17 cellular contexts compared by ENCODE assay signal in genomic region chr5:157088342-157088990, GRCh38. TPM values are rescaled to one million over a fixed set of nuclear protein-coding genes. Genes with fewer than 3 reads are reported as not detected.
A peak's percentile ranks its signal among the peaks of the same experiment; 100 is the strongest.
DNase-seq lines count a peak whose midpoint lies in the region; ATAC-seq, FAIRE-seq and TF ChIP-seq lines count a peak whose summit lies in the region.
"Had no signal": no experiment of that assay in that cellular context is flagged by ENCODE, and none has a peak within 500 bp of the region (broad histone marks: within the 10 kb centered on the region; RNA-seq: fewer than 3 reads in every experiment).

No MANE protein-coding gene starts in this region.

- FAIRE-seq in GM12878 (lab: Jason Lieb, UNC), result peak; percentile 57
- FAIRE-seq: HepG2 had no signal

- POLR2A ChIA-PET in GM12878 (lab: Charles Lee), result interaction anchor here (0.6 to 0.8 kb wide), 2 partner anchors 13 to 14 kb away, joined by 3 read pairs; no protein-coding TSS in a partner anchor
- POLR2A ChIA-PET in activated CD4-positive, alpha-beta memory T cell treated with anti-CD3 and anti-CD28 coated beads for 36 hours (lab: Charles Lee), result no interaction called here

- H3K4me1 ChIP-seq in GM12878 (ENCODE audit: control insufficient read depth, insufficient read depth, low read length) (peaks cover 7% of the 10 kb centered on the region), gastroesophageal sphincter (no peaks in the 10 kb centered on the region)
- H3K4me1 ChIP-seq: Peyer's patch, suprapubic skin had no signal

- intact Hi-C loops in GM12878 (cut with micrococcal nuclease; ENCODE audit: unreplicated experiment), result no loop called here
- intact Hi-C loops in activated CD4-positive, alpha-beta memory T cell treated with anti-CD3 and anti-CD28 coated beads for 36 hours (cut with micrococcal nuclease), result no loop called here

- no peak for TF ChIP-seq RAD21 in GM12878 (IDR thresholded peaks at IDR 0.05; ENCODE audit: insufficient read depth, low read depth, low read length)

- no peaks in the 10 kb centered on the region for H3K27me3 ChIP-seq in GM12878 (replicated peaks in 1 of 2; ENCODE audit: control insufficient read depth in 2 of 2, insufficient read depth in 2 of 2, low read length in 1 of 2)
- H3K27me3 ChIP-seq in gastroesophageal sphincter, result no peaks in the 10 kb centered on the region
- H3K27me3 ChIP-seq: cardiac muscle cell, Peyer's patch, suprapubic skin had no signal

- SMC1A ChIA-PET in GM12878 (lab: Charles Lee; ENCODE audit: uncharacterized antibody, unreplicated experiment), result interaction anchor here (1.0 to 2.0 kb wide), 2 partner anchors 11 to 42 kb away, joined by 4 to 5 read pairs; no protein-coding TSS in a partner anchor

- H3K4me3 Mint-ChIP-seq in activated CD4-positive, alpha-beta memory T cell treated with anti-CD3 and anti-CD28 coated beads for 36 hours, result no peak overlapping the region

- CTCF ChIA-PET in GM12878 (lab: Yijun Ruan, JAX), result interaction anchor here (0.6 to 0.9 kb wide), 3 partner anchors 11 to 43 kb away, joined by 3 read pairs; no protein-coding TSS in a partner anchor
- CTCF ChIA-PET in activated CD4-positive, alpha-beta memory T cell treated with anti-CD3 and anti-CD28 coated beads for 36 hours (lab: Charles Lee), result no interaction called here

- H3K9ac ChIP-seq in GM12878 (ENCODE audit: control insufficient read depth, insufficient read depth, low read length), result no peak overlapping the region

- WGBS in GM12878 (ENCODE audit: insufficient coverage, insufficient replicate concordance, low lambda C conversion rate, missing lambda C conversion rate), result 4% methylated on average over 3 of the region's 3 CpGs
- 33 to 52% methylated on average over 3 of the region's 3 CpGs for WGBS in gastroesophageal sphincter (ENCODE audit: low coverage in 1 of 2), 2 donors

- H3K27ac ChIP-seq in GM12878 (ENCODE audit: control insufficient read depth, insufficient read depth) (peak overlapping the region; percentile 67), gastroesophageal sphincter (no peak overlapping the region)
- H3K27ac ChIP-seq: cardiac muscle cell, Peyer's patch, suprapubic skin had no signal

- peaks cover 12% of the 10 kb centered on the region for H3K36me3 Mint-ChIP-seq in activated CD4-positive, alpha-beta memory T cell treated with anti-CD3 and anti-CD28 coated beads for 36 hours

- in situ Hi-C loops in GM12878 (cut with MboI), result no loop called here

- H3K79me2 ChIP-seq in GM12878 (ENCODE audit: control insufficient read depth, insufficient read depth, low read length), result no peaks in the 10 kb centered on the region

- TF ChIP-seq POLR2A in GM12878 (IDR thresholded peaks at IDR 0.05; ENCODE audit: low read depth, low read length) (no peak), gastroesophageal sphincter (IDR thresholded peaks at IDR 0.05) (no peak)

- peak overlapping the region; percentile 68 for H2AFZ ChIP-seq in GM12878 (ENCODE audit: control insufficient read depth, low read depth, low read length)

- no peak overlapping the region for H3K4me3 ChIP-seq in GM12878
- H3K4me3 ChIP-seq in gastroesophageal sphincter, result no peak overlapping the region
- H3K4me3 ChIP-seq: cardiac muscle cell, Peyer's patch, suprapubic skin had no signal

- H4K20me1 ChIP-seq in GM12878 (ENCODE audit: control insufficient read depth, insufficient read depth), result no peaks in the 10 kb centered on the region

- H3K9me3 Mint-ChIP-seq in activated CD4-positive, alpha-beta memory T cell treated with anti-CD3 and anti-CD28 coated beads for 36 hours, result no peaks in the 10 kb centered on the region

- H3K27me3 Mint-ChIP-seq in activated CD4-positive, alpha-beta memory T cell treated with anti-CD3 and anti-CD28 coated beads for 36 hours, result no peaks in the 10 kb centered on the region

- H3K4me2 ChIP-seq in GM12878 (ENCODE audit: control insufficient read depth, insufficient read depth), result peak overlapping the region; percentile 11; the same call in 1 of the 2 replicates

- H3K36me3 ChIP-seq in GM12878 (ENCODE audit: control insufficient read depth in 2 of 2, insufficient read depth in 2 of 2, low read length in 1 of 2) (no peaks in the 10 kb centered on the region; a peak in 1 of 4 replicates), gastroesophageal sphincter (peaks cover 0 to 9% of the 10 kb centered on the region in 2 donors)
- H3K36me3 ChIP-seq: cardiac muscle cell, Peyer's patch, suprapubic skin had no signal

- DNase-seq in GM12878 (ENCODE audit: low read depth, low spot score) (no peak), NCI-H226 (no peak), HPDE6-E6E7 (ENCODE audit: extremely low spot score) (no peak)
- DNase-seq in activated CD4-positive, alpha-beta memory T cell treated with anti-CD3 and anti-CD28 coated beads for 36 hours, result no peak
- DNase-seq: activated naive CD4-positive, alpha-beta T cell treated with Interleukin-2 at 50 U/mL for 16 hours; DMS79 treated with DMSO at 0.1 percent for 48 hours; NCI-H1105; NCI-H510A; Peyer's patch had no signal

- TF ChIP-seq EP300 in GM12878 (IDR thresholded peaks at IDR 0.05; ENCODE audit: borderline replicate concordance in 1 of 2, control insufficient read depth in 1 of 2, low read depth in 2 of 2, low read length in 2 of 2), result no peak
- TF ChIP-seq EP300 in gastroesophageal sphincter (IDR thresholded peaks at IDR 0.05), result no peak

- no peak for TF ChIP-seq CTCF in GM12878 (IDR thresholded peaks at IDR 0.05 in 2 of 3, conservative IDR thresholded peaks at IDR 0.05 in 1 of 3; ENCODE audit: control insufficient read depth in 2 of 3, extremely low read depth in 1 of 3, insufficient read depth in 1 of 3, low read depth in 3 of 3, low read length in 3 of 3)
- no peak for TF ChIP-seq CTCF in gastroesophageal sphincter (IDR thresholded peaks at IDR 0.05)

- peak; percentile 77 for ATAC-seq in GM18858 (IDR thresholded peaks at IDR 0.05; ENCODE audit: unreplicated experiment)
- peak; percentile 61 for ATAC-seq in GM21423 (IDR thresholded peaks at IDR 0.05; ENCODE audit: unreplicated experiment)
- ATAC-seq in HG03039 (IDR thresholded peaks at IDR 0.05; ENCODE audit: unreplicated experiment), result peak; percentile 54
- peak; percentile 74 for ATAC-seq in GM12878
- ATAC-seq in gastroesophageal sphincter, result no peak
- ATAC-seq: HepG2 had no signal

- H3K9me3 ChIP-seq in GM12878 (replicated peaks; ENCODE audit: control insufficient read depth, insufficient read depth, low read length) (no peaks in the 10 kb centered on the region; the same call in 2 of the 3 replicates), gastroesophageal sphincter (no peaks in the 10 kb centered on the region)
- H3K9me3 ChIP-seq: Peyer's patch, suprapubic skin had no signal

- RAD21 ChIA-PET in GM12878 (lab: Charles Lee; ENCODE audit: unreplicated experiment), result interaction anchor here (1.1 to 1.2 kb wide), 3 partner anchors 20 to 28 kb away, joined by 4 to 6 read pairs (median 4); partner anchors contain the start of gene HAVCR2

- no peak overlapping the region for H3K27ac Mint-ChIP-seq in activated CD4-positive, alpha-beta memory T cell treated with anti-CD3 and anti-CD28 coated beads for 36 hours

- H3K4me1 Mint-ChIP-seq in activated CD4-positive, alpha-beta memory T cell treated with anti-CD3 and anti-CD28 coated beads for 36 hours (ENCODE audit: low read depth), result no peaks in the 10 kb centered on the region

- no TSS peak for BruUV-seq in GM12878 (replicated peaks; lab: Mats Ljungman, UMichigan)

RNA-seq across cellular contexts. Expression of gene HAVCR2, which starts 20.4 kb away (rescaled TPM):
- 50.4 and 51.9 TPM in 2 replicates for total RNA-seq in GM12878 (2013; cell fraction: nucleolus; rRNA removed)
- total RNA-seq in GM12878 (2014; rRNA removed) (6.6 and 9.0 TPM in 2 replicates), GM12878 (2014; rRNA removed; fragmentation: Illumina TruSeq; extraction: Trizol) (7.2 and 7.6 TPM in 2 replicates), GM12878 (2021) (5.2 and 6.5 TPM in 2 replicates), gastroesophageal sphincter (10 to 100 TPM in 2 of 4 donors, 1 to 10 TPM in 2; 4.7 to 15.2 (median 10.1) TPM)
- polyA plus RNA-seq in GM12878 (2011; ENCODE audit: low read depth), result 3.8 TPM
- polyA plus RNA-seq in GM12878 (2011; rRNA removed) (5.2 and 5.4 TPM in 2 replicates), GM12878 (2014; fragmentation: Illumina TruSeq; extraction: Trizol) (7.3 and 7.6 TPM in 2 replicates), GM12878 (2014; fragmentation: Nextera tagmentation; extraction: Ambion mirVana) (1 to 10 TPM; 7.2 to 7.5 TPM), GM12878 (2014; rRNA removed) (6.0 and 7.4 TPM in 2 replicates), GM12878 (2016; fragmentation: Nextera tagmentation; extraction: Ambion mirVana) (1 to 10 TPM; 5.5 to 6.0 TPM)
- polyA plus RNA-seq in GM12878 (2011; cell fraction: cytosol; rRNA removed), result 3.4 and 4.6 TPM in 2 replicates
- 2.4 and 2.5 TPM in 2 replicates for polyA plus RNA-seq in GM12878 (2011; cell fraction: nucleus; rRNA removed)
- 3.9 and 8.2 TPM in 2 replicates for polyA plus RNA-seq in GM12878 (2012)
- 7.3 and 8.2 TPM in 2 replicates for polyA minus RNA-seq in GM12878 (2011; rRNA and poly(A)+ RNA removed)
- 1.5 and 4.5 TPM in 2 replicates for polyA minus RNA-seq in GM12878 (2011; cell fraction: cytosol; rRNA and poly(A)+ RNA removed)
- 4.8 and 6.6 TPM in 2 replicates for polyA minus RNA-seq in GM12878 (2011; cell fraction: nucleus; rRNA and poly(A)+ RNA removed)
- total RNA-seq in activated CD4-positive, alpha-beta memory T cell treated with anti-CD3 and anti-CD28 coated beads for 36 hours, result 10 to 100 TPM; 23.2 to 24.3 TPM
- polyA plus RNA-seq: cardiac muscle cell had no signal

RNA-seq across cellular contexts. Expression of gene HAVCR1, which starts 29.6 kb away (rescaled TPM):
- 2.3 and 3.9 TPM in 2 replicates for total RNA-seq in GM12878 (2013; cell fraction: nucleolus; rRNA removed)
- total RNA-seq in GM12878 (2014; rRNA removed) (0.45 TPM in 1 of 2 replicates, not detected in the other), GM12878 (2014; rRNA removed; fragmentation: Illumina TruSeq; extraction: Trizol) (not detected in 2 replicates), GM12878 (2021) (not detected in 2 replicates), gastroesophageal sphincter (1 to 10 TPM in 1 of 4 donors, not detected in 3; 1.1 TPM)
- polyA plus RNA-seq in GM12878 (2011; ENCODE audit: low read depth), result 0.13 TPM
- polyA plus RNA-seq in GM12878 (2011; rRNA removed) (0.07 and 0.08 TPM in 2 replicates), GM12878 (2014; fragmentation: Illumina TruSeq; extraction: Trizol) (0.33 TPM in 1 of 2 replicates, not detected in the other), GM12878 (2014; fragmentation: Nextera tagmentation; extraction: Ambion mirVana) (not detected), GM12878 (2014; rRNA removed) (not detected in 2 replicates), GM12878 (2016; fragmentation: Nextera tagmentation; extraction: Ambion mirVana) (not detected)
- not detected in 2 replicates for polyA plus RNA-seq in GM12878 (2011; cell fraction: cytosol; rRNA removed)
- polyA plus RNA-seq in GM12878 (2011; cell fraction: nucleus; rRNA removed), result 0.24 and 0.26 TPM in 2 replicates
- polyA plus RNA-seq in GM12878 (2012), result not detected in 2 replicates
- polyA minus RNA-seq in GM12878 (2011; rRNA and poly(A)+ RNA removed), result 0.37 TPM in 1 of 2 replicates, not detected in the other
- not detected in 2 replicates for polyA minus RNA-seq in GM12878 (2011; cell fraction: cytosol; rRNA and poly(A)+ RNA removed)
- polyA minus RNA-seq in GM12878 (2011; cell fraction: nucleus; rRNA and poly(A)+ RNA removed), result 1.5 TPM in 1 of 2 replicates, not detected in the other
- under 1 TPM; 0.27 to 0.40 TPM for total RNA-seq in activated CD4-positive, alpha-beta memory T cell treated with anti-CD3 and anti-CD28 coated beads for 36 hours
- total RNA-seq: cardiac muscle cell, Peyer's patch, suprapubic skin had no signal
- polyA plus RNA-seq: cardiac muscle cell, neural cell had no signal

RNA-seq across cellular contexts. Expression of gene MED7, which starts 54.2 kb away (rescaled TPM):
- total RNA-seq in GM12878 (2013; cell fraction: nucleolus; rRNA removed), result 20.0 and 22.5 TPM in 2 replicates
- total RNA-seq in GM12878 (2014; rRNA removed) (9.3 and 11.7 TPM in 2 replicates), GM12878 (2014; rRNA removed; fragmentation: Illumina TruSeq; extraction: Trizol) (15.8 and 20.7 TPM in 2 replicates), GM12878 (2021) (11.0 and 12.3 TPM in 2 replicates), gastroesophageal sphincter (10 to 100 TPM in 3 of 4 donors, 1 to 10 TPM in 1; 8.9 to 17.9 (median 11.7) TPM)
- polyA plus RNA-seq in GM12878 (2011; ENCODE audit: low read depth), result 7.3 TPM
- polyA plus RNA-seq in GM12878 (2011; rRNA removed) (22.6 and 36.0 TPM in 2 replicates), GM12878 (2014; fragmentation: Illumina TruSeq; extraction: Trizol) (22.7 and 28.8 TPM in 2 replicates), GM12878 (2014; fragmentation: Nextera tagmentation; extraction: Ambion mirVana) (10 to 100 TPM; 42.6 to 47.7 TPM), GM12878 (2014; rRNA removed) (11.3 and 18.1 TPM in 2 replicates), GM12878 (2016; fragmentation: Nextera tagmentation; extraction: Ambion mirVana) (10 to 100 TPM; 30.2 to 35.1 TPM)
- polyA plus RNA-seq in GM12878 (2011; cell fraction: cytosol; rRNA removed), result 6.9 and 9.2 TPM in 2 replicates
- 8.2 and 9.0 TPM in 2 replicates for polyA plus RNA-seq in GM12878 (2011; cell fraction: nucleus; rRNA removed)
- 13.4 and 15.7 TPM in 2 replicates for polyA plus RNA-seq in GM12878 (2012)
- polyA minus RNA-seq in GM12878 (2011; rRNA and poly(A)+ RNA removed), result 7.9 and 11.0 TPM in 2 replicates
- polyA minus RNA-seq in GM12878 (2011; cell fraction: cytosol; rRNA and poly(A)+ RNA removed), result 4.1 and 4.7 TPM in 2 replicates
- polyA minus RNA-seq in GM12878 (2011; cell fraction: nucleus; rRNA and poly(A)+ RNA removed), result 5.6 and 6.8 TPM in 2 replicates
- 10 to 100 TPM; 17.2 to 19.2 TPM for total RNA-seq in activated CD4-positive, alpha-beta memory T cell treated with anti-CD3 and anti-CD28 coated beads for 36 hours
